19 cellular contexts compared by ENCODE assay signal in the genomic region with DNA sequence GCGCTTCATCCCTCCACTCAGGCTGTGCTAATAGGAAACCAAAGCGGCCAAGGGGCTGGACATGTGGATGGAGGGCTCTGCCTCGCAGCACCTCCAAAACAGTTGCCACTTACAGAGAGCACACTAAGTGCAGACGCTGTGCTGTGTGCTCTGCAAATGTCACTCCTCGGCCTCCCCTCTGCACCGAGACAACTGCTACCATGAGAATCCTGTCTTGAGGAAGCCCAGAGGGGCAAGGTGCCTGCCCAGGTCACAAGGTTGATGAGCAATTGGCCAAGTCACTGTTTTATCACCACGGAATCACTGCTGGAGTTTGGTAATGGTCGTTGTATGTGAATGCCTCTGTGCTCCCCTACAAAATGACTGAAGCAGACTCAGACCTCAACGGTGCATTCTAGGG.
DNase-seq lines count a peak whose midpoint lies in the region; ATAC-seq, FAIRE-seq and TF ChIP-seq lines count a peak whose summit lies in the region.
"Had no signal": no experiment of that assay in that cellular context is flagged by ENCODE, and none has a peak within 500 bp of the region (broad histone marks: within the 10 kb centered on the region; RNA-seq: fewer than 3 reads in every experiment).

No MANE protein-coding gene starts in this region.

- no peaks in the 10 kb centered on the region for H3K4me1 Mint-ChIP-seq in T-helper 17 cell

- TF ChIP-seq CTCF in right lobe of liver (IDR thresholded peaks at IDR 0.05) (no peak), HepG2 (CRISPR knock-in tag; IDR thresholded peaks at IDR 0.05) (no peak), coronary artery (IDR thresholded peaks at IDR 0.05) (no peak), psoas muscle (IDR thresholded peaks at IDR 0.05) (no peak), transverse colon (IDR thresholded peaks at IDR 0.05) (no peak)

- no peak for TF ChIP-seq RAD21 in HepG2 (CRISPR knock-in tag; IDR thresholded peaks at IDR 0.05)

- BruUV-seq in HepG2 (replicated peaks; lab: Mats Ljungman, UMichigan): no TSS peak

- H3K4me1 ChIP-seq in right lobe of liver (peaks cover 0 to 35% (median 0%) of the 10 kb centered on the region in 4 donors), HepG2 (ENCODE audit: insufficient read depth, low read length) (no peaks in the 10 kb centered on the region), psoas muscle (peaks cover 52% of the 10 kb centered on the region), transverse colon (peaks cover 0 to 27% (median 11%) of the 10 kb centered on the region in 4 donors)

- in situ Hi-C loops in HepG2 (cut with HindIII; ENCODE audit: extremely low pct_ligation_motif_present, low pct_unique_long_range_greater_than_20kb) (no loop called here), transverse colon (cut with MboI; ENCODE audit: low pct_ligation_motif_present in 1 of 4, low pct_unique_long_range_greater_than_20kb in 1 of 4, low sequenced_read_pairs in 3 of 4) (no loop called here)

- H3K27me3 Mint-ChIP-seq in T-helper 17 cell: peaks cover 48% of the 10 kb centered on the region

- H3K4me3 Mint-ChIP-seq in T-helper 17 cell: no peak overlapping the region
- H3K4me3 Mint-ChIP-seq: CD4-positive, CD25-positive, alpha-beta regulatory T cell; HFFc6 had no signal

- no peak overlapping the region for H3K27ac Mint-ChIP-seq in T-helper 17 cell
- H3K27ac Mint-ChIP-seq: CD4-positive, CD25-positive, alpha-beta regulatory T cell; HFFc6 had no signal

- H3K36me3 Mint-ChIP-seq in T-helper 17 cell (ENCODE audit: low read depth): peaks cover 3% of the 10 kb centered on the region
- H3K36me3 Mint-ChIP-seq: CD4-positive, CD25-positive, alpha-beta regulatory T cell had no signal

- ATAC-seq in right lobe of liver (no peak), HepG2 (no peak), psoas muscle (no peak), T-helper 17 cell (no peak)

- peak overlapping the region in 2 of 3 donors; percentile 3 to 24 for H3K27ac ChIP-seq in right lobe of liver
- no peak overlapping the region for H3K27ac ChIP-seq in HepG2 (ENCODE audit: extremely low read length, insufficient read depth, low read length)
- H3K27ac ChIP-seq in coronary artery: peak overlapping the region; percentile 67 to 87
- peak overlapping the region; percentile 56 for H3K27ac ChIP-seq in psoas muscle
- peak overlapping the region; percentile 16 to 47 (median 40) for H3K27ac ChIP-seq in transverse colon
- H3K27ac ChIP-seq: KMS-11 had no signal

- no peaks in the 10 kb centered on the region for H4K20me1 ChIP-seq in HepG2 (ENCODE audit: insufficient read depth, low read length)

- H3K36me3 ChIP-seq in right lobe of liver: no peaks in the 10 kb centered on the region
- H3K36me3 ChIP-seq in HepG2 (replicated peaks in 1 of 2; ENCODE audit: control insufficient read depth in 1 of 2, insufficient read depth in 2 of 2, low read length in 2 of 2): no peaks in the 10 kb centered on the region
- no peaks in the 10 kb centered on the region for H3K36me3 ChIP-seq in psoas muscle (ENCODE audit: insufficient read depth in 1 of 2, low read depth in 1 of 2)
- no peaks in the 10 kb centered on the region for H3K36me3 ChIP-seq in transverse colon

- no peak for FAIRE-seq in HepG2 (lab: Jason Lieb, UNC)
- FAIRE-seq: A204.1, D721Med had no signal

- CTCF ChIA-PET in HepG2 (lab: Yijun Ruan, JAX; ENCODE audit: low intra/inter-chr PET ratio, low total read pairs): no interaction called here

- H2AFZ ChIP-seq in HepG2 (ENCODE audit: low read length): no peak overlapping the region

- TF ChIP-seq POLR2A in right lobe of liver (IDR thresholded peaks at IDR 0.05) (no peak), HepG2 (IDR thresholded peaks at IDR 0.05; ENCODE audit: insufficient read depth in 1 of 2, low read depth in 2 of 2, low read length in 2 of 2) (no peak), transverse colon (IDR thresholded peaks at IDR 0.05) (no peak)

- no peaks in the 10 kb centered on the region for H3K27me3 ChIP-seq in right lobe of liver
- peaks cover 2 to 9% of the 10 kb centered on the region in 2 experiments; a peak in 2 of 5 replicates for H3K27me3 ChIP-seq in HepG2 (ENCODE audit: control insufficient read depth in 1 of 2, insufficient read depth in 2 of 2, low read length in 2 of 2)
- H3K27me3 ChIP-seq in psoas muscle (ENCODE audit: insufficient read depth in 3 of 3, low read length in 2 of 3): no peaks in the 10 kb centered on the region
- H3K27me3 ChIP-seq in transverse colon: no peaks in the 10 kb centered on the region

- TF ChIP-seq EP300 in HepG2 (IDR thresholded peaks at IDR 0.05; ENCODE audit: low read depth in 2 of 2, low read length in 2 of 2) (no peak), HepG2 (CRISPR knock-in tag; IDR thresholded peaks at IDR 0.05; ENCODE audit: borderline replicate concordance) (no peak), transverse colon (IDR thresholded peaks at IDR 0.05; ENCODE audit: low read depth) (no peak)

- WGBS in right lobe of liver (ENCODE audit: insufficient coverage, low coverage, low lambda C conversion rate, missing lambda C conversion rate): 63% methylated on average over 2 of the region's 9 CpGs
- WGBS in HepG2 (ENCODE audit: low lambda C conversion rate): 42% methylated on average over 8 of the region's 9 CpGs
- WGBS in psoas muscle, 3 donors: 68 to 80% (median 70%) methylated on average over 9 of the region's 9 CpGs
- WGBS in transverse colon (ENCODE audit: low coverage in 1 of 2), 2 donors: 69% methylated on average over 9 of the region's 9 CpGs; no CpG with 5 or more reads in 1 of the 2 donors

- no peaks in the 10 kb centered on the region for H3K79me2 ChIP-seq in HepG2 (ENCODE audit: insufficient read depth, low read length)

- no peak overlapping the region for H3K9ac ChIP-seq in HepG2 (ENCODE audit: insufficient read depth, low read depth, low read length)
- H3K9ac ChIP-seq: KMS-11 had no signal

- POLR2A ChIA-PET in HepG2 (lab: Yijun Ruan, JAX): no interaction called here

- no peak overlapping the region for H3K4me2 ChIP-seq in HepG2 (ENCODE audit: low read depth, low read length)
- H3K4me2 ChIP-seq: KMS-11 had no signal

- DNase-seq in right lobe of liver: no peak
- DNase-seq in HepG2 (ENCODE audit: low spot score): no peak
- no peak for DNase-seq in coronary artery (ENCODE audit: low spot score)
- DNase-seq in psoas muscle: no peak
- no peak for DNase-seq in transverse colon
- DNase-seq in activated CD4-positive, alpha-beta T cell treated with anti-CD3 and anti-CD28 coated beads, Interleukin-2, amount 50 U/mL, for 1 hour: no peak
- DNase-seq in T-helper 17 cell: no peak
- no peak for DNase-seq in T-helper 9 cell
- DNase-seq: CD4-positive, CD25-positive, alpha-beta regulatory T cell; DND-41; GF-D8; GOT3; HFFc6; NCI-H1092; NCI-H69; NK-92 treated with Interleukin-12 subunit alpha and Interleukin-12 subunit beta, amount 100 ng/mL, for 24 hours had no signal

- H3K4me3 ChIP-seq in right lobe of liver (no peak overlapping the region), HepG2 (replicated peaks in 1 of 3; ENCODE audit: insufficient read depth in 1 of 3, low read depth in 2 of 3, low read length in 3 of 3) (no peak overlapping the region), coronary artery (no peak overlapping the region), psoas muscle (no peak overlapping the region), transverse colon (no peak overlapping the region)

- H3K9me3 ChIP-seq in right lobe of liver: no peaks in the 10 kb centered on the region
- no peaks in the 10 kb centered on the region for H3K9me3 ChIP-seq in HepG2 (ENCODE audit: low read length)
- H3K9me3 ChIP-seq in psoas muscle: no peaks in the 10 kb centered on the region
- no peaks in the 10 kb centered on the region for H3K9me3 ChIP-seq in transverse colon
- no peaks in the 10 kb centered on the region for H3K9me3 ChIP-seq in T-helper 17 cell (ENCODE audit: control insufficient read depth, low read length, poor library complexity, severe bottlenecking)

- intact Hi-C loops in right lobe of liver (cut with DNase I): no loop called here
- intact Hi-C loops in HepG2 (cut with micrococcal nuclease; ENCODE audit: unreplicated experiment): no loop called here
- intact Hi-C loops in psoas muscle (cut with DNase I): no loop called here
- intact Hi-C loops in transverse colon (cut with DNase I; ENCODE audit: low total_unique reads): no loop called here

TF ChIP-seq in HepG2, 621 proteins besides CTCF, POLR2A, EP300 and RAD21:
- TF ChIP-seq GTF3A (CRISPR knock-in tag; conservative IDR thresholded peaks at IDR 0.05) (no peak), SKI (IDR thresholded peaks at IDR 0.05; ENCODE audit: partially characterized antibody) (no peak), ZFAT (CRISPR knock-in tag; conservative IDR thresholded peaks at IDR 0.05) (no peak), ZBTB21 (CRISPR knock-in tag; IDR thresholded peaks at IDR 0.05) (no peak)
